Comparison of ENCODE assay signal across 13 cellular contexts in the genomic region with DNA sequence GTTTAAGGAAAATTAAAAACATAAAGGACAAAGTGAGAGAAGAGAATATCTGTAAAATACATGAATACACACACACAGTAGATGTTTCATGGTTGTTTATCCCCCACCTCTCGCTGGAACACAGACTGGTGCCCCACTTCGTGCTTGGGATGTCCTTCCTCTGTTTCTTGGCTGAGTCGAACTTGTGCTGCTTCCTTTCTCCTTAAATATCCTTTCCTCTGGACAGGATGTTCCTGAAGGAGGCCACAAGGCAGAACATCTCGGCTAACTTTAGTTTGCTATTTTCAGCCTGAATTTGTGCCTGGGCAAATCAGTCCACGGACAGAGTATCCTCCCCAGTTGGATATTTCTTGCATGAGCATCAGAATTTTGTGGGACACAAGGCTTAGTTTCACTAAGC. TPM values are rescaled to one million over a fixed set of nuclear protein-coding genes. Genes with fewer than 3 reads are reported as not detected.
DNase-seq lines count a peak whose midpoint lies in the region; ATAC-seq and TF ChIP-seq lines count a peak whose summit lies in the region.
"Had no signal": no experiment of that assay in that cellular context is flagged by ENCODE, and none has a peak within 500 bp of the region (broad histone marks: within the 10 kb centered on the region; RNA-seq: fewer than 3 reads in every experiment).

No MANE protein-coding gene starts in this region.

- peaks cover 75% of the 10 kb centered on the region for H3K79me2 ChIP-seq in DOHH2 (ENCODE audit: control insufficient read depth, low read length)

- no peaks in the 10 kb centered on the region for H3K27me3 ChIP-seq in DOHH2 (ENCODE audit: control insufficient read depth, low read length)
- no peaks in the 10 kb centered on the region for H3K27me3 ChIP-seq in Peyer's patch
- no peaks in the 10 kb centered on the region for H3K27me3 ChIP-seq in skeletal muscle tissue (ENCODE audit: control insufficient read depth in 3 of 3, insufficient read depth in 3 of 3, low read length in 3 of 3)

- H3K9me3 ChIP-seq in DOHH2 (ENCODE audit: control insufficient read depth, insufficient read depth, low read length) (no peaks in the 10 kb centered on the region), Peyer's patch (no peaks in the 10 kb centered on the region), skeletal muscle tissue (ENCODE audit: control insufficient read depth in 3 of 3, low read length in 3 of 3) (no peaks in the 10 kb centered on the region)

- peaks cover 64% of the 10 kb centered on the region for H3F3A ChIP-seq in DOHH2 (ENCODE audit: control insufficient read depth, insufficient read depth)

- H4K20me1 ChIP-seq in DOHH2 (ENCODE audit: control insufficient read depth, insufficient read depth, low read depth, low read length) = no peaks in the 10 kb centered on the region

- DNase-seq in Peyer's patch = no peak
- DNase-seq in left cardiac atrium = no peak
- no peak for DNase-seq in NCI-H1930 (lab: John Stamatoyannopoulos, UW)
- DNase-seq in SHP77 (lab: John Stamatoyannopoulos, UW) = no peak
- no peak for DNase-seq in NCI-H2227 (lab: John Stamatoyannopoulos, UW; ENCODE audit: unreplicated experiment)
- DNase-seq: activated CD4-positive, alpha-beta T cell treated with anti-CD3 and anti-CD28 coated beads, Interleukin-2, amount 10 ng/mL, durations not matched to agents 24 days and 14 days; activated effector memory CD4-positive, alpha-beta T cell treated with anti-CD3 and anti-CD28 coated beads, Interleukin-2, amount 50 U/mL, for 16 hours; central memory CD4-positive, alpha-beta T cell; T-helper 1 cell had no signal

- peak overlapping the region in 1 of 3 donors; percentile 40 for H3K9ac ChIP-seq in skeletal muscle tissue (ENCODE audit: low read depth in 1 of 3, low read length in 3 of 3)

- ATAC-seq in left cardiac atrium (peak; percentile 43 to 50), HG03108 (IDR thresholded peaks at IDR 0.05; ENCODE audit: unreplicated experiment) (no peak)

- no peaks in the 10 kb centered on the region for H3K9me2 ChIP-seq in DOHH2 (replicated peaks; ENCODE audit: control insufficient read depth, low read length)

- peaks cover 66% of the 10 kb centered on the region for H3K4me1 ChIP-seq in DOHH2 (ENCODE audit: control insufficient read depth, low read length)
- peaks cover 0 to 16% (median 8%) of the 10 kb centered on the region in 4 donors for H3K4me1 ChIP-seq in Peyer's patch
- H3K4me1 ChIP-seq in skeletal muscle tissue (ENCODE audit: control insufficient read depth in 3 of 3, insufficient read depth in 3 of 3, low read length in 3 of 3) = peaks cover 13 to 15% (median 13%) of the 10 kb centered on the region in 3 donors

- no peak for TF ChIP-seq CTCF in DOHH2 (IDR thresholded peaks at IDR 0.05; ENCODE audit: low read depth, low read length, poor library complexity, severe bottlenecking)
- TF ChIP-seq CTCF in Peyer's patch (IDR thresholded peaks at IDR 0.05) = no peak

- H3K36me3 ChIP-seq in DOHH2 (ENCODE audit: control insufficient read depth, low read length) (peaks cover 58% of the 10 kb centered on the region), Peyer's patch (no peaks in the 10 kb centered on the region), skeletal muscle tissue (ENCODE audit: control insufficient read depth in 3 of 3, insufficient read depth in 3 of 3, low read length in 3 of 3) (no peaks in the 10 kb centered on the region)

- intact Hi-C loops in left cardiac atrium (cut with DNase I) = no loop called here

- H3K4me2 ChIP-seq in DOHH2 (ENCODE audit: low read length) = peak overlapping the region; percentile 97

- peak overlapping the region; percentile 100 for H3K27ac ChIP-seq in DOHH2 (ENCODE audit: low read depth, low read length)
- peak overlapping the region; percentile 37 to 79 (median 59) for H3K27ac ChIP-seq in Peyer's patch
- H3K27ac ChIP-seq in skeletal muscle tissue (ENCODE audit: low read depth, low read length) = no peak overlapping the region

- H3K4me3 ChIP-seq in DOHH2 (ENCODE audit: low read length) (peak overlapping the region; percentile 94), Peyer's patch (peak overlapping the region in 2 of 4 donors; percentile 2 to 20), skeletal muscle tissue (ENCODE audit: low read length in 3 of 3) (peak overlapping the region in 2 of 3 donors; percentile 17 to 56)
- H3K4me3 ChIP-seq: skin epidermis had no signal

- no peak for TF ChIP-seq POLR2A in Peyer's patch (IDR thresholded peaks at IDR 0.05)

RNA-seq across cellular contexts. Expression of gene ZMYND8, which starts 54.7 kb away (rescaled TPM):
- 100 to 1,000 TPM in 1 of 4 donors, 10 to 100 TPM in 3; 51.3 to 106 (median 94.0) TPM for total RNA-seq in Peyer's patch
- total RNA-seq in left cardiac atrium = 10 to 100 TPM; 22.6 to 27.5 TPM
- 13.6 TPM for total RNA-seq in skeletal muscle tissue
